Comparison of ENCODE assay signal across 8 cellular contexts in the genomic region with DNA sequence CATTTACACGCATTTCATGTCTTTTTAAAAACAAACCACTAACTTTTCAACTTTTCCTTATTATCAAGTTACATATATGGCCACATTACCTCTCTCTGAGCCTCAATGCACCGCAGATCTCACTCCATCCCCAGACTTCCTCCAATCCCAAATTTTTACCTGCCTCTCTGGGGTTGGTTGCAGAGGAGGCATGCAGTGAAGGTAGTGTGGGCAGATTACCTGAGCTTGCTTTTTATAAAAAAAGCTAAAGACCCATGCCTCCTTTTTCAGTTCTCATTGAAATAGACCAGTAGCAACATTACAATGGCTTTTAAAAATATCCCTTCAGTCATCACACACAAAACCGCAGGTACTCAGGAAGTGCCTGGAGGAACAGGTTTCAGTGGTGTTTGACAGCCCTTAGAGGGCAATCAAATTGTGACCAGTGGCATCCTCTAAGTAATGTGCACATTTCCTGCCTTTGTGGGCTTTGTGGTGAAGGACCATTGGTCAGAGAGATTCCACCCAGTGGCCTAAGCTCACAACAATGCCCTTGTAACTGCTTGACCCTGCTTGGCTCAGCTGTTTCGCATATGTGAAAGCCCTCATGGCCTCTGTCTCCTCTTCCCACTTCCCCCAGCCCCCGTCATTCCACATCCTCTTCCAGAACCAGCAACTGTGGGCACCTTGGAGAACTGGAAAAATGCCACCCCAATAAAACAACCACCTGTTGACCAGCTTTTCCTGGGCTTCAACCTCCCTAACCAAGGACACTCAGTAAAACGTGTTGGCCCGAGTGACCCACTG. TPM values are rescaled to one million over a fixed set of nuclear protein-coding genes. Genes with fewer than 3 reads are reported as not detected.
DNase-seq lines count a peak whose midpoint lies in the region; ATAC-seq, FAIRE-seq and TF ChIP-seq lines count a peak whose summit lies in the region.

No MANE protein-coding gene starts in this region.

- ATAC-seq in GM19395 (IDR thresholded peaks at IDR 0.05; ENCODE audit: unreplicated experiment) (peak; percentile 91), HG03175 (IDR thresholded peaks at IDR 0.05; ENCODE audit: unreplicated experiment) (peak; percentile 92)
- no peak for ATAC-seq in activated CD8-positive, alpha-beta T cell treated with anti-CD3 and anti-CD28 coated beads for 36 hours

- peaks cover 42% of the 10 kb centered on the region for H3K4me1 Mint-ChIP-seq in activated CD8-positive, alpha-beta T cell treated with anti-CD3 and anti-CD28 coated beads for 36 hours (ENCODE audit: low read depth)
- H3K4me1 Mint-ChIP-seq in type B pancreatic cell (ENCODE audit: unreplicated experiment) = peaks cover 18% of the 10 kb centered on the region

- no peak overlapping the region for H3K4me3 Mint-ChIP-seq in activated CD8-positive, alpha-beta T cell treated with anti-CD3 and anti-CD28 coated beads for 36 hours
- H3K4me3 Mint-ChIP-seq in type B pancreatic cell = no peak overlapping the region

- peaks cover 9% of the 10 kb centered on the region for H3K36me3 Mint-ChIP-seq in activated CD8-positive, alpha-beta T cell treated with anti-CD3 and anti-CD28 coated beads for 36 hours (ENCODE audit: low read depth)
- no peaks in the 10 kb centered on the region for H3K36me3 Mint-ChIP-seq in type B pancreatic cell

- H3K27ac Mint-ChIP-seq in activated CD8-positive, alpha-beta T cell treated with anti-CD3 and anti-CD28 coated beads for 36 hours = peak overlapping the region; percentile 62
- H3K27ac Mint-ChIP-seq in type B pancreatic cell = peak overlapping the region; percentile 47

- H3K9me3 Mint-ChIP-seq in activated CD8-positive, alpha-beta T cell treated with anti-CD3 and anti-CD28 coated beads for 36 hours = peaks cover 9% of the 10 kb centered on the region
- H3K9me3 Mint-ChIP-seq in type B pancreatic cell = peaks cover 5% of the 10 kb centered on the region

- no peak for TF ChIP-seq CTCF in C4-2B (conservative IDR thresholded peaks at IDR 0.05)
- no peak for TF ChIP-seq CTCF in activated CD8-positive, alpha-beta T cell treated with anti-CD3 and anti-CD28 coated beads for 36 hours (IDR thresholded peaks at IDR 0.05)
- TF ChIP-seq CTCF in type B pancreatic cell (conservative IDR thresholded peaks at IDR 0.05) = no peak
- no peak for TF ChIP-seq CTCF in dorsolateral prefrontal cortex (IDR thresholded peaks at IDR 0.05 in 54 of 56, conservative IDR thresholded peaks at IDR 0.05 in 2 of 56; ENCODE audit: low read depth in 1 of 56, partially characterized antibody in 56 of 56)
- no peak for TF ChIP-seq CTCF in D721Med (IDR thresholded peaks at IDR 0.05; ENCODE audit: insufficient read depth, missing control alignments)

- intact Hi-C loops in activated CD8-positive, alpha-beta T cell treated with anti-CD3 and anti-CD28 coated beads for 36 hours (cut with micrococcal nuclease) = no loop called here
- intact Hi-C loops in dorsolateral prefrontal cortex (cut with DNase I) = no loop called here

- H3K27me3 ChIP-seq in dorsolateral prefrontal cortex = peaks cover 0 to 14% (median 0%) of the 10 kb centered on the region in 45 donors

- DNase-seq in activated CD8-positive, alpha-beta T cell treated with anti-CD3 and anti-CD28 coated beads for 36 hours = peak; percentile 32
- DNase-seq in type B pancreatic cell (ENCODE audit: extremely low spot score, unreplicated experiment) (no peak), dorsolateral prefrontal cortex (no peak), NCI-H226 (no peak), D721Med (ENCODE audit: insufficient read length, low spot score) (no peak)

- FAIRE-seq in D721Med (lab: Jason Lieb, UNC) = no peak

- H3K27ac ChIP-seq in C4-2B = 0 out of 2 replicates have a peak overlapping the region, but pooled peaks have one; percentile 21
- no peak overlapping the region for H3K27ac ChIP-seq in dorsolateral prefrontal cortex

- peaks cover 26% of the 10 kb centered on the region for H3K27me3 Mint-ChIP-seq in activated CD8-positive, alpha-beta T cell treated with anti-CD3 and anti-CD28 coated beads for 36 hours
- H3K27me3 Mint-ChIP-seq in type B pancreatic cell = no peaks in the 10 kb centered on the region

- CTCF ChIA-PET in activated CD8-positive, alpha-beta T cell treated with anti-CD3 and anti-CD28 coated beads for 36 hours (lab: Charles Lee) = interaction anchor here (1.2 to 2.2 kb wide), 4 partner anchors 10 to 306 kb away, joined by 3 to 7 read pairs (median 4); no protein-coding TSS in a partner anchor

- POLR2A ChIA-PET in activated CD8-positive, alpha-beta T cell treated with anti-CD3 and anti-CD28 coated beads for 36 hours (lab: Charles Lee) = interaction anchor here (1.5 to 1.8 kb wide), 2 partner anchors 10 to 16 kb away, joined by 3 to 5 read pairs; no protein-coding TSS in a partner anchor

- no peak overlapping the region for H3K4me3 ChIP-seq in dorsolateral prefrontal cortex

RNA-seq across cellular contexts. Expression of a gene that starts 30.2 kb away (rescaled TPM):
- total RNA-seq in activated CD8-positive, alpha-beta T cell treated with anti-CD3 and anti-CD28 coated beads for 36 hours = not detected
- total RNA-seq in type B pancreatic cell (ENCODE audit: low replicate concordance) = 0.17 TPM in 1 of 2 replicates, not detected in the other
- not detected for total RNA-seq in dorsolateral prefrontal cortex
